In genomic region chr11:18527512-18527911, GRCh38 we compare ENCODE assay signal across 8 cellular contexts. TPM values are rescaled to one million over a fixed set of nuclear protein-coding genes. Genes with fewer than 3 reads are reported as not detected.
DNase-seq lines count a peak whose midpoint lies in the region; ATAC-seq, FAIRE-seq and TF ChIP-seq lines count a peak whose summit lies in the region.

No MANE protein-coding gene starts in this region.

- H3K27ac ChIP-seq in AG04450 (ENCODE audit: low read depth, low read length) (no peak overlapping the region), pancreas (peak overlapping the region; percentile 91 to 98 (median 97))

- H3K4me3 ChIP-seq in AG04450 (ENCODE audit: low read depth, low read length) (peak overlapping the region; percentile 73), HAP-1 (peak overlapping the region; percentile 84), fibroblast of mammary gland (ENCODE audit: control insufficient read depth, low read depth, low read length) (peak overlapping the region; percentile 97), pancreas (peak overlapping the region; percentile 52 to 81 (median 66))

- peak overlapping the region; percentile 98 for H3K4me3 Mint-ChIP-seq in T-helper 1 cell treated with Interleukin-12 subunit alpha and Interleukin-12 subunit beta and Interleukin-4 antibody, amounts not matched to agents 30 μg/mL and 1 μg/mL, for 36 hours

- POLR2A ChIA-PET in AG04450 (lab: Yijun Ruan, JAX) (interaction anchor here (0.6 to 1.6 kb wide), 4 partner anchors 17 to 193 kb away, joined by 3 to 6 read pairs (median 4); partner anchors contain the start of gene LDHA), GM10248 (lab: Yijun Ruan, JAX) (interaction anchor here (1.6 kb wide), 1 partner anchor 134 kb away, joined by 7 read pairs; the partner anchor contains the start of gene LDHA)

- in situ Hi-C loops in HAP-1 (cut with MboI; ENCODE audit: low sequenced_read_pairs): loop anchor here (25.0 kb wide), 1 partner anchor 210 kb away; the partner anchor contains the start of gene IGSF22

- H3K4me1 Mint-ChIP-seq in T-helper 1 cell treated with Interleukin-12 subunit alpha and Interleukin-12 subunit beta and Interleukin-4 antibody, amounts not matched to agents 30 μg/mL and 1 μg/mL, for 36 hours (ENCODE audit: low read depth): peaks cover 24% of the 10 kb centered on the region

- ATAC-seq in pancreas: peak in 2 of 4 donors; percentile 0 to 7

- peak overlapping the region; percentile 99 for H3K27ac Mint-ChIP-seq in T-helper 1 cell treated with Interleukin-12 subunit alpha and Interleukin-12 subunit beta and Interleukin-4 antibody, amounts not matched to agents 30 μg/mL and 1 μg/mL, for 36 hours

- H3K4me1 ChIP-seq in HAP-1 (peaks cover 3% of the 10 kb centered on the region), pancreas (peaks cover 0 to 13% (median 6%) of the 10 kb centered on the region in 3 donors)

- CTCF ChIA-PET in AG04450 (lab: Charles Lee) (interaction anchor here (0.7 to 1.6 kb wide), 4 partner anchors 13 to 284 kb away, joined by 3 to 6 read pairs (median 4); no protein-coding TSS in a partner anchor), GM10248 (lab: Yijun Ruan, JAX) (interaction anchor here (0.9 to 2.7 kb wide), 4 partner anchors 13 to 284 kb away, joined by 3 to 12 read pairs (median 4); no protein-coding TSS in a partner anchor)

- TF ChIP-seq CTCF in AG04450 (IDR thresholded peaks at IDR 0.05; ENCODE audit: low read depth, low read length) (no peak), fibroblast of mammary gland (conservative IDR thresholded peaks at IDR 0.05; ENCODE audit: control insufficient read depth, insufficient read depth, low read depth, low read length) (no peak), pancreas (IDR thresholded peaks at IDR 0.05) (no peak), GM10248 (IDR thresholded peaks at IDR 0.05; ENCODE audit: control extremely low read depth, extremely low read depth, low read depth, missing control alignments) (no peak)

- H3K9me3 ChIP-seq in AG04450 (ENCODE audit: control insufficient read depth, insufficient read depth, low read length): no peaks in the 10 kb centered on the region; the same call in 1 of the 2 replicates
- no peaks in the 10 kb centered on the region for H3K9me3 ChIP-seq in HAP-1
- H3K9me3 ChIP-seq in pancreas: no peaks in the 10 kb centered on the region

- no peak for FAIRE-seq in pancreas (lab: Jason Lieb, UNC)

- H3K36me3 ChIP-seq in HAP-1 (replicated peaks) (peaks cover 3% of the 10 kb centered on the region; the same call in 1 of the 2 replicates), pancreas (no peaks in the 10 kb centered on the region)

- WGBS in pancreas, 2 donors: 9 to 10% methylated on average over 5 of the region's 5 CpGs

- intact Hi-C loops in pancreas (cut with DNase I): no loop called here

- peaks cover 12% of the 10 kb centered on the region for H3K36me3 Mint-ChIP-seq in T-helper 1 cell treated with Interleukin-12 subunit alpha and Interleukin-12 subunit beta and Interleukin-4 antibody, amounts not matched to agents 30 μg/mL and 1 μg/mL, for 36 hours (ENCODE audit: low read depth)

- no peaks in the 10 kb centered on the region for H3K9me3 Mint-ChIP-seq in T-helper 1 cell treated with Interleukin-12 subunit alpha and Interleukin-12 subunit beta and Interleukin-4 antibody, amounts not matched to agents 30 μg/mL and 1 μg/mL, for 36 hours

- H3K27me3 ChIP-seq in AG04450 (ENCODE audit: control insufficient read depth, insufficient read depth, low read length) (no peaks in the 10 kb centered on the region), HAP-1 (ENCODE audit: low read depth) (no peaks in the 10 kb centered on the region), pancreas (no peaks in the 10 kb centered on the region)

- DNase-seq in AG04450 (ENCODE audit: low read depth, low spot score) (no peak), HAP-1 (ENCODE audit: low spot score in 2 of 2) (no peak), fibroblast of mammary gland (ENCODE audit: low read depth) (peak; percentile 62), pancreas (no peak), GM10248 (ENCODE audit: extremely low spot score) (no peak), NCI-H2081 treated with DMSO at 0.1 percent for 48 hours (lab: John Stamatoyannopoulos, UW) (no peak), NCI-H524 treated with DMSO at 0.1 percent for 48 hours (lab: John Stamatoyannopoulos, UW) (no peak)

- no peaks in the 10 kb centered on the region for H3K27me3 Mint-ChIP-seq in T-helper 1 cell treated with Interleukin-12 subunit alpha and Interleukin-12 subunit beta and Interleukin-4 antibody, amounts not matched to agents 30 μg/mL and 1 μg/mL, for 36 hours (ENCODE audit: low read depth)

RNA-seq across cellular contexts. Expression of gene TSG101, which starts 0.8 kb away (rescaled TPM):
- 118 and 125 TPM in 2 replicates for polyA plus RNA-seq in AG04450 (2011; rRNA removed)
- polyA minus RNA-seq in AG04450 (2011; rRNA and poly(A)+ RNA removed): 112 and 114 TPM in 2 replicates
- 10 to 100 TPM; 16.9 to 33.7 (median 22.2) TPM for total RNA-seq in pancreas
- polyA plus RNA-seq in pancreas: 10 to 100 TPM; 15.7 to 32.7 TPM
